ENCODE assay signal across 13 cellular contexts in genomic region chr9:133089271-133089671, GRCh38. TPM values are rescaled to one million over a fixed set of nuclear protein-coding genes. Genes with fewer than 3 reads are reported as not detected.
DNase-seq lines count a peak whose midpoint lies in the region; ATAC-seq and TF ChIP-seq lines count a peak whose summit lies in the region.
"Had no signal": no experiment of that assay in that cellular context is flagged by ENCODE, and none has a peak within 500 bp of the region (broad histone marks: within the 10 kb centered on the region; RNA-seq: fewer than 3 reads in every experiment).

No MANE protein-coding gene starts in this region.

- no peaks in the 10 kb centered on the region for H3K4me1 ChIP-seq in osteoblast (ENCODE audit: insufficient read depth, low read length)
- H3K4me1 ChIP-seq in adrenal gland (replicated peaks in 1 of 2), result no peaks in the 10 kb centered on the region
- H3K4me1 ChIP-seq: vagina had no signal

- H3K79me2 ChIP-seq in osteoblast (ENCODE audit: insufficient read depth, low read length), result no peaks in the 10 kb centered on the region

- peaks cover 6% of the 10 kb centered on the region for H3K4me1 Mint-ChIP-seq in activated CD8-positive, alpha-beta memory T cell treated with anti-CD3 and anti-CD28 coated beads, Interleukin-2, amount 10 ng/mL, durations not matched to agents 7 days and 5 days

- H3K4me3 ChIP-seq in osteoblast (ENCODE audit: insufficient read depth, low read length) (no peak overlapping the region), adrenal gland (no peak overlapping the region)
- H3K4me3 ChIP-seq: smooth muscle cell, vagina had no signal

- H3K27me3 ChIP-seq in osteoblast (ENCODE audit: insufficient read depth, low read length) (no peaks in the 10 kb centered on the region), adrenal gland (no peaks in the 10 kb centered on the region)
- H3K27me3 ChIP-seq: vagina had no signal

- H3K9me3 Mint-ChIP-seq in activated CD8-positive, alpha-beta memory T cell treated with anti-CD3 and anti-CD28 coated beads, Interleukin-2, amount 10 ng/mL, durations not matched to agents 7 days and 5 days (ENCODE audit: low read depth), result no peaks in the 10 kb centered on the region
- H3K9me3 Mint-ChIP-seq: immature natural killer cell; naive thymus-derived CD8-positive, alpha-beta T cell had no signal

- no peaks in the 10 kb centered on the region for H4K20me1 ChIP-seq in osteoblast (ENCODE audit: insufficient read depth, low read length)

- no peak overlapping the region for H3K27ac ChIP-seq in osteoblast (ENCODE audit: low read depth, low read length)
- H3K27ac ChIP-seq in adrenal gland, result no peak overlapping the region
- H3K27ac ChIP-seq: vagina had no signal

- TF ChIP-seq POLR2A in adrenal gland (IDR thresholded peaks at IDR 0.05), result no peak

- intact Hi-C loops in adrenal gland (cut with DNase I), result no loop called here

- 82 to 91% (median 90%) methylated on average over 6 of the region's 6 CpGs for WGBS in adrenal gland, 4 donors

- H3K9me3 ChIP-seq in osteoblast (ENCODE audit: low read depth, low read length) (no peaks in the 10 kb centered on the region), adrenal gland (replicated peaks in 1 of 3) (no peaks in the 10 kb centered on the region)
- H3K9me3 ChIP-seq: vagina had no signal

- TF ChIP-seq CTCF in osteoblast (IDR thresholded peaks at IDR 0.05; ENCODE audit: extremely low read depth, low read depth, low read length) (no peak), adrenal gland (IDR thresholded peaks at IDR 0.05) (no peak)

- H3K36me3 ChIP-seq in osteoblast (ENCODE audit: insufficient read depth, low read length) (no peaks in the 10 kb centered on the region), adrenal gland (replicated peaks in 1 of 2) (no peaks in the 10 kb centered on the region)
- H3K36me3 ChIP-seq: vagina had no signal

- H3K27me3 Mint-ChIP-seq in activated CD8-positive, alpha-beta memory T cell treated with anti-CD3 and anti-CD28 coated beads, Interleukin-2, amount 10 ng/mL, durations not matched to agents 7 days and 5 days, result no peaks in the 10 kb centered on the region
- H3K27me3 Mint-ChIP-seq: naive thymus-derived CD8-positive, alpha-beta T cell had no signal

- H3K36me3 Mint-ChIP-seq in activated CD8-positive, alpha-beta memory T cell treated with anti-CD3 and anti-CD28 coated beads, Interleukin-2, amount 10 ng/mL, durations not matched to agents 7 days and 5 days, result no peaks in the 10 kb centered on the region
- H3K36me3 Mint-ChIP-seq: immature natural killer cell; naive thymus-derived CD8-positive, alpha-beta T cell had no signal

- H3K4me3 Mint-ChIP-seq in activated CD8-positive, alpha-beta memory T cell treated with anti-CD3 and anti-CD28 coated beads, Interleukin-2, amount 10 ng/mL, durations not matched to agents 7 days and 5 days, result no peak overlapping the region
- H3K4me3 Mint-ChIP-seq: immature natural killer cell; naive thymus-derived CD8-positive, alpha-beta T cell had no signal

- no peak overlapping the region for H3K4me2 ChIP-seq in osteoblast (ENCODE audit: insufficient read depth, low read length)
- H3K4me2 ChIP-seq: smooth muscle cell had no signal

- peak; percentile 60 for ATAC-seq in activated CD8-positive, alpha-beta memory T cell treated with anti-CD3 and anti-CD28 coated beads, Interleukin-2, amount 10 ng/mL, durations not matched to agents 7 days and 5 days
- ATAC-seq in HG03520 (IDR thresholded peaks at IDR 0.05; ENCODE audit: unreplicated experiment), result no peak
- ATAC-seq: naive thymus-derived CD8-positive, alpha-beta T cell had no signal

- no peak for DNase-seq in activated CD8-positive, alpha-beta memory T cell treated with anti-CD3 and anti-CD28 coated beads, Interleukin-2, amount 10 ng/mL, durations not matched to agents 7 days and 5 days
- DNase-seq in activated CD8-positive, alpha-beta memory T cell treated with anti-CD3 and anti-CD28 coated beads for 24 hours, result no peak
- DNase-seq in NCI-H1694 (lab: John Stamatoyannopoulos, UW) (peak; percentile 5), SW480 (ENCODE audit: low spot score) (peak; percentile 9), osteoblast (ENCODE audit: insufficient read length, low spot score, missing footprints) (peak; percentile 30), adrenal gland (no peak)
- DNase-seq in stimulated activated naive CD4-positive, alpha-beta T cell (lab: John Stamatoyannopoulos, UW), result no peak
- DNase-seq: activated T-cell treated with anti-CD3 and anti-CD28 coated beads for 4 hours; immature natural killer cell; naive thymus-derived CD8-positive, alpha-beta T cell had no signal

- H3K27ac Mint-ChIP-seq in activated CD8-positive, alpha-beta memory T cell treated with anti-CD3 and anti-CD28 coated beads, Interleukin-2, amount 10 ng/mL, durations not matched to agents 7 days and 5 days, result no peak overlapping the region

- no peak overlapping the region for H2AFZ ChIP-seq in osteoblast (ENCODE audit: low read length)

- CTCF ChIA-PET in activated CD8-positive, alpha-beta memory T cell treated with anti-CD3 and anti-CD28 coated beads, Interleukin-2, amount 10 ng/mL, durations not matched to agents 7 days and 5 days (lab: Charles Lee), result interaction anchor here (1.4 to 1.7 kb wide), 2 partner anchors 42 to 58 kb away, joined by 4 to 8 read pairs; no protein-coding TSS in a partner anchor

RNA-seq across cellular contexts. Expression of gene CEL, which starts 27.5 kb away (rescaled TPM):
- 1 to 10 TPM; 1.7 to 1.9 TPM for total RNA-seq in activated CD8-positive, alpha-beta memory T cell treated with anti-CD3 and anti-CD28 coated beads, Interleukin-2, amount 10 ng/mL, durations not matched to agents 7 days and 5 days
- total RNA-seq in osteoblast (under 0.01 TPM in 1 of 2 replicates, not detected in the other), adrenal gland (1 to 10 TPM in 5 of 8 donors, under 1 TPM in 2, not detected in 1; 0.28 to 6.1 (median 1.6) TPM)
- 1 to 10 TPM in 2 of 3 donors, under 1 TPM in 1; 0.27 to 2.7 (median 2.4) TPM for polyA plus RNA-seq in adrenal gland
- polyA plus RNA-seq: immature natural killer cell; naive thymus-derived CD8-positive, alpha-beta T cell had no signal

RNA-seq across cellular contexts. Expression of gene RALGDS, which starts 31.8 kb away (rescaled TPM):
- total RNA-seq in activated CD8-positive, alpha-beta memory T cell treated with anti-CD3 and anti-CD28 coated beads, Interleukin-2, amount 10 ng/mL, durations not matched to agents 7 days and 5 days, result 100 to 1,000 TPM; 103 to 114 TPM
- total RNA-seq in osteoblast (11.2 and 12.7 TPM in 2 replicates), adrenal gland (100 to 1,000 TPM in 1 of 8 donors, 10 to 100 TPM in 7; 38.9 to 104 (median 67.5) TPM)
- polyA plus RNA-seq in adrenal gland, result 100 to 1,000 TPM in 1 of 3 donors, 10 to 100 TPM in 2; 21.3 to 170 (median 97.8) TPM

RNA-seq across cellular contexts. Expression of gene GTF3C5, which starts 58.5 kb away (rescaled TPM):
- total RNA-seq in activated CD8-positive, alpha-beta memory T cell treated with anti-CD3 and anti-CD28 coated beads, Interleukin-2, amount 10 ng/mL, durations not matched to agents 7 days and 5 days, result 10 to 100 TPM; 83.8 to 89.0 TPM
- total RNA-seq in osteoblast, result 31.8 and 41.3 TPM in 2 replicates
- 10 to 100 TPM; 43.9 to 84.5 (median 57.4) TPM for total RNA-seq in adrenal gland
- polyA plus RNA-seq in adrenal gland, result 100 to 1,000 TPM in 1 of 3 donors, 10 to 100 TPM in 2; 51.2 to 139 (median 99.5) TPM

Comparison
In these comparisons a context has a peak if more than half of its experiments do, and no peak if none do; other contexts are left out.
1. DNase-seq: peak in NCI-H1694 (single experiment), SW480 (single experiment) and osteoblast (single experiment); none in activated CD8-positive, alpha-beta memory T cell treated with anti-CD3 and anti-CD28 coated beads, Interleukin-2, amount 10 ng/mL, durations not matched to agents 7 days and 5 days (single experiment), activated CD8-positive, alpha-beta memory T cell treated with anti-CD3 and anti-CD28 coated beads for 24 hours (single experiment), stimulated activated naive CD4-positive, alpha-beta T cell (0 of 6) and adrenal gland (0 of 7).